Comparison of ENCODE assay signal across 8 cellular contexts in genomic region chr3:183028416-183028815, GRCh38.
"Had no signal": no experiment of that assay in that cellular context is flagged by ENCODE, and none has a peak within 500 bp of the region (broad histone marks: within the 10 kb centered on the region; RNA-seq: fewer than 3 reads in every experiment).

No MANE protein-coding gene starts in this region.

- H3K4me1 Mint-ChIP-seq: GM23338, H9, IgD-negative memory B cell had no signal

- H3K4me3 Mint-ChIP-seq: GM23338, H9 had no signal

- DNase-seq: H9, Karpas-422, KBM-7 had no signal

- H3K27me3 Mint-ChIP-seq: IgD-negative memory B cell had no signal

- ATAC-seq: GM23338, HCT116, HepG2 had no signal

- H3K27ac Mint-ChIP-seq: GM23338, H9, IgD-negative memory B cell had no signal

- H3K27ac ChIP-seq: KMS-11 had no signal

- H3K4me3 ChIP-seq: GM23338 had no signal

- H3K9me3 Mint-ChIP-seq: GM23338, IgD-negative memory B cell had no signal
